ENCODE assay signal across 18 cellular contexts in genomic region chr5:5979362-5979760, GRCh38.
DNase-seq lines count a peak whose midpoint lies in the region; ATAC-seq and TF ChIP-seq lines count a peak whose summit lies in the region.
"Had no signal": no experiment of that assay in that cellular context is flagged by ENCODE, and none has a peak within 500 bp of the region (broad histone marks: within the 10 kb centered on the region; RNA-seq: fewer than 3 reads in every experiment).

No MANE protein-coding gene starts in this region.

- peaks cover 5% of the 10 kb centered on the region; the same call in 1 of the 2 replicates for H3F3A ChIP-seq in PC-9 (ENCODE audit: insufficient read depth, low read depth)

- H3K9me2 ChIP-seq in PC-9 (ENCODE audit: insufficient read depth) (no peaks in the 10 kb centered on the region), OCI-LY7 (ENCODE audit: insufficient read depth, low read length) (no peaks in the 10 kb centered on the region)

- BruUV-seq in PC-9 (replicated peaks; lab: Mats Ljungman, UMichigan): no TSS peak
- no TSS peak for BruUV-seq in OCI-LY7 (replicated peaks; lab: Mats Ljungman, UMichigan)

- H3K4me2 ChIP-seq in BLaER1 treated with 17β-estradiol and CSF1 and Interleukin-3, amounts not matched to agents 10 nM and 100 nM: peak overlapping the region; percentile 22 to 83 (median 73); a peak in 20 of 22 replicates
- H3K4me2 ChIP-seq in PC-9 (peak overlapping the region; percentile 14), OCI-LY7 (ENCODE audit: low read length) (no peak overlapping the region)

- peak overlapping the region in 1 of 11 experiments; percentile 1; a peak in 2 of 22 replicates for H3K27ac ChIP-seq in BLaER1 treated with 17β-estradiol and CSF1 and Interleukin-3, amounts not matched to agents 10 nM and 100 nM
- H3K27ac ChIP-seq in PC-9 (peak overlapping the region; percentile 51), esophagus muscularis mucosa (replicated peaks in 1 of 4) (no peak overlapping the region), OCI-LY7 (ENCODE audit: low read depth, low read length, poor library complexity, severe bottlenecking) (no peak overlapping the region)
- no peak overlapping the region for H3K27ac ChIP-seq in effector memory CD4-positive, alpha-beta T cell (ENCODE audit: insufficient read depth, low read length, poor library complexity, severe bottlenecking)
- H3K27ac ChIP-seq: heart right ventricle, upper lobe of left lung had no signal

- H4K20me1 ChIP-seq in BLaER1 treated with 17β-estradiol and CSF1 and Interleukin-3, amounts not matched to agents 10 nM and 100 nM: no peaks in the 10 kb centered on the region
- H4K20me1 ChIP-seq in PC-9 (ENCODE audit: insufficient read depth): no peaks in the 10 kb centered on the region
- no peaks in the 10 kb centered on the region for H4K20me1 ChIP-seq in OCI-LY7 (ENCODE audit: insufficient read depth, low read length)

- 71% methylated on average over 3 of the region's 3 CpGs for WGBS in esophagus muscularis mucosa

- ATAC-seq in omental fat pad (ENCODE audit: low FRiP score) (peak; percentile 71), HG03442 (IDR thresholded peaks at IDR 0.05; ENCODE audit: unreplicated experiment) (no peak)
- ATAC-seq: heart right ventricle, HepG2 had no signal

- H3K36me3 ChIP-seq in BLaER1 treated with 17β-estradiol and CSF1 and Interleukin-3, amounts not matched to agents 10 nM and 100 nM: no peaks in the 10 kb centered on the region
- H3K36me3 ChIP-seq in PC-9 (ENCODE audit: low read depth) (no peaks in the 10 kb centered on the region), esophagus muscularis mucosa (no peaks in the 10 kb centered on the region), OCI-LY7 (ENCODE audit: insufficient read depth, low read length) (no peaks in the 10 kb centered on the region)
- H3K36me3 ChIP-seq in effector memory CD4-positive, alpha-beta T cell (ENCODE audit: control insufficient read depth, insufficient read depth, low read length): no peaks in the 10 kb centered on the region
- H3K36me3 ChIP-seq: heart right ventricle, upper lobe of left lung had no signal

- CTCF ChIA-PET in PC-9 (lab: Charles Lee): no interaction called here
- CTCF ChIA-PET in OCI-LY7 (lab: Charles Lee; ENCODE audit: unreplicated experiment): no interaction called here

- H2AFZ ChIP-seq in PC-9 (peak overlapping the region; percentile 25; the same call in 1 of the 2 replicates), OCI-LY7 (ENCODE audit: low read length) (no peak overlapping the region)

- no peak overlapping the region for H3K4me3 ChIP-seq in BLaER1 treated with 17β-estradiol and CSF1 and Interleukin-3, amounts not matched to agents 10 nM and 100 nM
- H3K4me3 ChIP-seq in PC-9: no peak overlapping the region
- H3K4me3 ChIP-seq in esophagus muscularis mucosa: no peak overlapping the region
- H3K4me3 ChIP-seq in OCI-LY7 (ENCODE audit: low read depth, low read length, poor library complexity, severe bottlenecking): no peak overlapping the region
- H3K4me3 ChIP-seq in effector memory CD4-positive, alpha-beta T cell (ENCODE audit: insufficient read depth, low read depth, low read length, poor library complexity, severe bottlenecking): no peak overlapping the region
- H3K4me3 ChIP-seq: heart right ventricle, upper lobe of left lung had no signal

- no peak for TF ChIP-seq CTCF in PC-9 (conservative IDR thresholded peaks at IDR 0.05)
- no peak for TF ChIP-seq CTCF in esophagus muscularis mucosa (IDR thresholded peaks at IDR 0.05)
- no peak for TF ChIP-seq CTCF in omental fat pad (IDR thresholded peaks at IDR 0.05)
- TF ChIP-seq CTCF in OCI-LY7 (conservative IDR thresholded peaks at IDR 0.05; ENCODE audit: low read length): no peak

- no peak for TF ChIP-seq POLR2A in esophagus muscularis mucosa (IDR thresholded peaks at IDR 0.05; ENCODE audit: low read depth)

- intact Hi-C loops in PC-9 (cut with micrococcal nuclease; ENCODE audit: unreplicated experiment): no loop called here
- intact Hi-C loops in esophagus muscularis mucosa (cut with DNase I): no loop called here
- intact Hi-C loops in OCI-LY7 (cut with micrococcal nuclease; ENCODE audit: unreplicated experiment): no loop called here

- H3K79me2 ChIP-seq in PC-9 (ENCODE audit: low read depth) (no peaks in the 10 kb centered on the region), OCI-LY7 (ENCODE audit: insufficient read depth, low read depth, low read length) (no peaks in the 10 kb centered on the region)

- POLR2A ChIA-PET in PC-9 (lab: Charles Lee; ENCODE audit: unreplicated experiment) (no interaction called here), OCI-LY7 (lab: Charles Lee) (interaction anchor here (0.6 to 1.6 kb wide), 2 partner anchors 12 to 942 kb away, joined by 4 read pairs; no protein-coding TSS in a partner anchor)

- peak in 1 of 2 experiments; percentile 84 for DNase-seq in PC-9
- peak; percentile 68 for DNase-seq in esophagus muscularis mucosa (ENCODE audit: extremely low spot score)
- no peak for DNase-seq in omental fat pad (ENCODE audit: low spot score)
- DNase-seq in OCI-LY7 (ENCODE audit: low spot score): no peak
- no peak for DNase-seq in NK-92 treated with Interleukin-12 subunit alpha and Interleukin-12 subunit beta, amount 100 ng/mL, for 24 hours (lab: John Stamatoyannopoulos, UW)
- no peak for DNase-seq in effector memory CD4-positive, alpha-beta T cell
- DNase-seq: activated CD8-positive, alpha-beta memory T cell treated with anti-CD3 and anti-CD28 coated beads for 24 hours; activated naive CD4-positive, alpha-beta T cell treated with anti-CD3 and anti-CD28 coated beads, Interleukin-2, amount 10 ng/mL, durations not matched to agents 7 days and 5 days; AML-193; EL; heart right ventricle; NCI-H1105 treated with DMSO at 0.1 percent for 48 hours; NCI-H510A; SHP77 treated with DMSO at 0.1 percent for 48 hours had no signal

- 0 out of 22 replicates have a peak overlapping the region, but pooled peaks of 1 of the 11 experiments have one; percentile 3 for H3K9ac ChIP-seq in BLaER1 treated with 17β-estradiol and CSF1 and Interleukin-3, amounts not matched to agents 10 nM and 100 nM

- TF ChIP-seq EP300 in esophagus muscularis mucosa (IDR thresholded peaks at IDR 0.05): no peak

- no peaks in the 10 kb centered on the region for H3K27me3 ChIP-seq in BLaER1 treated with 17β-estradiol and CSF1 and Interleukin-3, amounts not matched to agents 10 nM and 100 nM
- no peaks in the 10 kb centered on the region for H3K27me3 ChIP-seq in PC-9 (ENCODE audit: insufficient read depth, low read depth)
- peaks cover 0 to 9% (median 0%) of the 10 kb centered on the region in 4 donors for H3K27me3 ChIP-seq in esophagus muscularis mucosa
- H3K27me3 ChIP-seq in effector memory CD4-positive, alpha-beta T cell (replicated peaks; ENCODE audit: control insufficient read depth, insufficient read depth, low read length, poor library complexity, severe bottlenecking): no peaks in the 10 kb centered on the region
- H3K27me3 ChIP-seq: upper lobe of left lung had no signal

- no peaks in the 10 kb centered on the region for H3K9me3 ChIP-seq in BLaER1 treated with 17β-estradiol and CSF1 and Interleukin-3, amounts not matched to agents 10 nM and 100 nM (replicated peaks in 1 of 11)
- H3K9me3 ChIP-seq in PC-9 (ENCODE audit: insufficient read depth, low read depth) (no peaks in the 10 kb centered on the region), esophagus muscularis mucosa (no peaks in the 10 kb centered on the region), OCI-LY7 (ENCODE audit: low read length) (no peaks in the 10 kb centered on the region)
- no peaks in the 10 kb centered on the region for H3K9me3 ChIP-seq in effector memory CD4-positive, alpha-beta T cell (ENCODE audit: control insufficient read depth, low read length)
- H3K9me3 ChIP-seq: heart right ventricle, upper lobe of left lung had no signal

- peaks cover 14 to 29% (median 23%) of the 10 kb centered on the region in 10 experiments for H3K4me1 ChIP-seq in BLaER1 treated with 17β-estradiol and CSF1 and Interleukin-3, amounts not matched to agents 10 nM and 100 nM
- H3K4me1 ChIP-seq in PC-9 (replicated peaks; ENCODE audit: insufficient read depth): peaks cover 21% of the 10 kb centered on the region
- peaks cover 0 to 3% (median 0%) of the 10 kb centered on the region in 4 donors for H3K4me1 ChIP-seq in esophagus muscularis mucosa
- H3K4me1 ChIP-seq in OCI-LY7 (ENCODE audit: insufficient read depth, low read length, poor library complexity, severe bottlenecking): no peaks in the 10 kb centered on the region
- no peaks in the 10 kb centered on the region for H3K4me1 ChIP-seq in effector memory CD4-positive, alpha-beta T cell (ENCODE audit: control insufficient read depth, insufficient read depth, low read length, poor library complexity, severe bottlenecking)
- H3K4me1 ChIP-seq: heart right ventricle had no signal
